ENCODE assay signal across 29 cellular contexts in genomic region chr3:30699927-30700326, GRCh38.
DNase-seq lines count a peak whose midpoint lies in the region; ATAC-seq, FAIRE-seq and TF ChIP-seq lines count a peak whose summit lies in the region.
"Had no signal": no experiment of that assay in that cellular context is flagged by ENCODE, and none has a peak within 500 bp of the region (broad histone marks: within the 10 kb centered on the region; RNA-seq: fewer than 3 reads in every experiment).

No MANE protein-coding gene starts in this region.

- H3K36me3 Mint-ChIP-seq in activated naive CD8-positive, alpha-beta T cell: peaks cover 42% of the 10 kb centered on the region
- peaks cover 54% of the 10 kb centered on the region for H3K36me3 Mint-ChIP-seq in activated naive CD8-positive, alpha-beta T cell treated with anti-CD3 and anti-CD28 coated beads, Interleukin-2, amount 50 U/mL, for 24 hours (ENCODE audit: low read depth)
- H3K36me3 Mint-ChIP-seq in activated naive CD8-positive, alpha-beta T cell treated with anti-CD3 and anti-CD28 coated beads for 36 hours: peaks cover 83% of the 10 kb centered on the region
- H3K36me3 Mint-ChIP-seq in memory B cell: peaks cover 15% of the 10 kb centered on the region

- peaks cover 55% of the 10 kb centered on the region for H3K4me1 Mint-ChIP-seq in activated naive CD8-positive, alpha-beta T cell (ENCODE audit: low read depth)
- H3K4me1 Mint-ChIP-seq in activated naive CD8-positive, alpha-beta T cell treated with anti-CD3 and anti-CD28 coated beads, Interleukin-2, amount 50 U/mL, for 24 hours: peaks cover 8% of the 10 kb centered on the region
- H3K4me1 Mint-ChIP-seq in activated naive CD8-positive, alpha-beta T cell treated with anti-CD3 and anti-CD28 coated beads for 36 hours: peaks cover 45% of the 10 kb centered on the region
- H3K4me1 Mint-ChIP-seq in memory B cell: peaks cover 21% of the 10 kb centered on the region
- H3K4me1 Mint-ChIP-seq: CD14-positive monocyte had no signal

- no peak overlapping the region for H3K4me3 Mint-ChIP-seq in activated naive CD8-positive, alpha-beta T cell
- no peak overlapping the region for H3K4me3 Mint-ChIP-seq in activated naive CD8-positive, alpha-beta T cell treated with anti-CD3 and anti-CD28 coated beads, Interleukin-2, amount 50 U/mL, for 24 hours
- no peak overlapping the region for H3K4me3 Mint-ChIP-seq in activated naive CD8-positive, alpha-beta T cell treated with anti-CD3 and anti-CD28 coated beads for 36 hours
- no peak overlapping the region for H3K4me3 Mint-ChIP-seq in memory B cell
- H3K4me3 Mint-ChIP-seq: CD14-positive monocyte; CD4-positive, alpha-beta memory T cell; CD4-positive, CD25-positive, alpha-beta regulatory T cell; CD8-positive, alpha-beta memory T cell had no signal

- peak overlapping the region; percentile 16 for H3K27ac Mint-ChIP-seq in activated naive CD8-positive, alpha-beta T cell
- H3K27ac Mint-ChIP-seq in activated naive CD8-positive, alpha-beta T cell treated with anti-CD3 and anti-CD28 coated beads, Interleukin-2, amount 50 U/mL, for 24 hours: no peak overlapping the region
- H3K27ac Mint-ChIP-seq in activated naive CD8-positive, alpha-beta T cell treated with anti-CD3 and anti-CD28 coated beads for 36 hours: peak overlapping the region; percentile 29
- H3K27ac Mint-ChIP-seq in memory B cell: peak overlapping the region; percentile 68
- H3K27ac Mint-ChIP-seq: CD4-positive, CD25-positive, alpha-beta regulatory T cell had no signal

- peak; percentile 20 for FAIRE-seq in H54 (lab: Jason Lieb, UNC)
- FAIRE-seq: A204.1, GM12878, GM12892, GM18507, GM19239 had no signal

- no peaks in the 10 kb centered on the region for H3K27me3 Mint-ChIP-seq in activated naive CD8-positive, alpha-beta T cell
- H3K27me3 Mint-ChIP-seq in activated naive CD8-positive, alpha-beta T cell treated with anti-CD3 and anti-CD28 coated beads, Interleukin-2, amount 50 U/mL, for 24 hours: no peaks in the 10 kb centered on the region
- H3K27me3 Mint-ChIP-seq in activated naive CD8-positive, alpha-beta T cell treated with anti-CD3 and anti-CD28 coated beads for 36 hours: no peaks in the 10 kb centered on the region
- H3K27me3 Mint-ChIP-seq in memory B cell: no peaks in the 10 kb centered on the region
- H3K27me3 Mint-ChIP-seq: CD4-positive, alpha-beta memory T cell; CD4-positive, CD25-positive, alpha-beta regulatory T cell; CD8-positive, alpha-beta memory T cell had no signal

- TF ChIP-seq POLR2A in H54 (IDR thresholded peaks at IDR 0.05; ENCODE audit: low read depth, low read length): no peak

- H3K9me3 Mint-ChIP-seq in activated naive CD8-positive, alpha-beta T cell (ENCODE audit: low read depth): no peaks in the 10 kb centered on the region
- no peaks in the 10 kb centered on the region for H3K9me3 Mint-ChIP-seq in activated naive CD8-positive, alpha-beta T cell treated with anti-CD3 and anti-CD28 coated beads, Interleukin-2, amount 50 U/mL, for 24 hours
- peaks cover 9% of the 10 kb centered on the region for H3K9me3 Mint-ChIP-seq in activated naive CD8-positive, alpha-beta T cell treated with anti-CD3 and anti-CD28 coated beads for 36 hours
- H3K9me3 Mint-ChIP-seq in memory B cell: peaks cover 4% of the 10 kb centered on the region

- no peak for ATAC-seq in activated naive CD8-positive, alpha-beta T cell treated with anti-CD3 and anti-CD28 coated beads, Interleukin-2, amount 50 U/mL, for 24 hours
- ATAC-seq in memory B cell (ENCODE audit: low read depth) (no peak), GM18519 (IDR thresholded peaks at IDR 0.05; ENCODE audit: low FRiP score, unreplicated experiment) (no peak)
- ATAC-seq: GM12878 had no signal

- DNase-seq in activated naive CD8-positive, alpha-beta T cell treated with anti-CD3 and anti-CD28 coated beads, Interleukin-2, amount 50 U/mL, for 24 hours: no peak
- DNase-seq in H54 (ENCODE audit: insufficient read length, low spot score) (no peak), memory B cell (ENCODE audit: low spot score in 2 of 2) (no peak), NCI-H2029 (lab: John Stamatoyannopoulos, UW) (no peak)
- DNase-seq in activated naive CD8-positive, alpha-beta T cell treated with anti-CD3 and anti-CD28 coated beads for 36 hours: no peak
- DNase-seq in activated CD4-positive, CD25-positive, alpha-beta regulatory T cell treated with anti-CD3 and anti-CD28 coated beads, Interleukin-2, amount 50 U/mL, for 72 hours: no peak
- DNase-seq: 8988T; ACHN; BE2C; C1 segment of cervical spinal cord; CD4-positive, alpha-beta memory T cell; CD4-positive, CD25-positive, alpha-beta regulatory T cell; CD8-positive, alpha-beta memory T cell; COR-L47; DMS 273 treated with DMSO at 0.1 percent for 48 hours; DMS153; DMS53; DMS79; DND-41; EL; GDM1 had no signal
